Comparison of ENCODE assay signal across 8 cellular contexts in genomic region chr10:3330687-3331086, GRCh38.
DNase-seq lines count a peak whose midpoint lies in the region; ATAC-seq and TF ChIP-seq lines count a peak whose summit lies in the region.

No MANE protein-coding gene starts in this region.

- ATAC-seq in gastrocnemius medialis (peak; percentile 52 to 55), HG03520 (IDR thresholded peaks at IDR 0.05; ENCODE audit: unreplicated experiment) (no peak)

- WGBS in GM23248 (ENCODE audit: low coverage in 1 of 2, low lambda C conversion rate in 2 of 2, missing lambda C conversion rate in 2 of 2), 2 experiments: 44 to 46% methylated on average over 7 of the region's 7 CpGs

- no peaks in the 10 kb centered on the region for H3K79me2 ChIP-seq in GM23248 (ENCODE audit: insufficient read depth)

- H3F3A ChIP-seq in GM23248 (ENCODE audit: insufficient read depth): 0 out of 2 replicates have a peak, but pooled peaks cover 6% of the 10 kb centered on the region

- H3K9me2 ChIP-seq in GM23248 (ENCODE audit: insufficient read depth): no peaks in the 10 kb centered on the region

- no peaks in the 10 kb centered on the region for H3K27me3 ChIP-seq in GM23248 (replicated peaks; ENCODE audit: insufficient read depth)
- H3K27me3 ChIP-seq in gastrocnemius medialis: no peaks in the 10 kb centered on the region

- in situ Hi-C loops in GM23248 (cut with MboI) (no loop called here), gastrocnemius medialis (cut with MboI; ENCODE audit: low sequenced_read_pairs in 4 of 4) (no loop called here)

- CTCF ChIA-PET in RWPE1 (lab: Yijun Ruan, JAX): interaction anchor here (0.6 kb wide), 1 partner anchor 936 kb away, joined by 6 read pairs; no protein-coding TSS in a partner anchor
- CTCF ChIA-PET in activated naive CD4-positive, alpha-beta T cell treated with anti-CD3 and anti-CD28 coated beads, Interleukin-2, amount 10 ng/mL, durations not matched to agents 7 days and 5 days (lab: Charles Lee): no interaction called here

- no peak overlapping the region for H3K27ac Mint-ChIP-seq in activated naive CD4-positive, alpha-beta T cell treated with anti-CD3 and anti-CD28 coated beads, Interleukin-2, amount 10 ng/mL, durations not matched to agents 7 days and 5 days

- no peaks in the 10 kb centered on the region for H3K4me1 Mint-ChIP-seq in activated naive CD4-positive, alpha-beta T cell treated with anti-CD3 and anti-CD28 coated beads, Interleukin-2, amount 10 ng/mL, durations not matched to agents 7 days and 5 days

- peaks cover 12% of the 10 kb centered on the region for H3K27me3 Mint-ChIP-seq in activated naive CD4-positive, alpha-beta T cell treated with anti-CD3 and anti-CD28 coated beads, Interleukin-2, amount 10 ng/mL, durations not matched to agents 7 days and 5 days

- intact Hi-C loops in gastrocnemius medialis (cut with DNase I; ENCODE audit: low total_unique reads): no loop called here

- no peaks in the 10 kb centered on the region for H3K36me3 ChIP-seq in GM23248 (ENCODE audit: low read depth)
- no peaks in the 10 kb centered on the region for H3K36me3 ChIP-seq in gastrocnemius medialis

- H3K4me2 ChIP-seq in GM23248 (ENCODE audit: unreplicated experiment): peak overlapping the region; percentile 50

- no peak overlapping the region for H2AFZ ChIP-seq in GM23248

- H3K4me1 ChIP-seq in GM23248 (ENCODE audit: insufficient read depth) (peaks cover 10% of the 10 kb centered on the region; the same call in 1 of the 2 replicates), gastrocnemius medialis (no peaks in the 10 kb centered on the region)

- no peaks in the 10 kb centered on the region for H3K36me3 Mint-ChIP-seq in activated naive CD4-positive, alpha-beta T cell treated with anti-CD3 and anti-CD28 coated beads, Interleukin-2, amount 10 ng/mL, durations not matched to agents 7 days and 5 days

- no peak overlapping the region for H3K4me3 Mint-ChIP-seq in activated naive CD4-positive, alpha-beta T cell treated with anti-CD3 and anti-CD28 coated beads, Interleukin-2, amount 10 ng/mL, durations not matched to agents 7 days and 5 days

- POLR2A ChIA-PET in RWPE1 (lab: Yijun Ruan, JAX; ENCODE audit: low non-redundant PET): no interaction called here

- TF ChIP-seq POLR2A in gastrocnemius medialis (IDR thresholded peaks at IDR 0.05): no peak

- H3K4me3 ChIP-seq in GM23248: no peak overlapping the region
- no peak overlapping the region for H3K4me3 ChIP-seq in fibroblast of pulmonary artery (replicated peaks; ENCODE audit: low read depth, low read length)
- no peak overlapping the region for H3K4me3 ChIP-seq in gastrocnemius medialis

- no peaks in the 10 kb centered on the region for H4K20me1 ChIP-seq in GM23248 (ENCODE audit: insufficient read depth)

- H3K9me3 Mint-ChIP-seq in activated naive CD4-positive, alpha-beta T cell treated with anti-CD3 and anti-CD28 coated beads, Interleukin-2, amount 10 ng/mL, durations not matched to agents 7 days and 5 days: no peaks in the 10 kb centered on the region

- DNase-seq in GM23248 (peak; percentile 88), RWPE1 (ENCODE audit: low spot score) (peak; percentile 58), fibroblast of pulmonary artery (ENCODE audit: low read depth) (peak; percentile 35), gastrocnemius medialis (peak in 1 of 2 donors; percentile 33), GM19238 (ENCODE audit: insufficient read length, low spot score) (no peak), pons (ENCODE audit: low spot score) (no peak)
- no peak for DNase-seq in activated naive CD4-positive, alpha-beta T cell treated with anti-CD3 and anti-CD28 coated beads, Interleukin-2, amount 10 ng/mL, durations not matched to agents 7 days and 5 days

- H3K9ac ChIP-seq in GM23248: no peak overlapping the region

- H3K9me3 ChIP-seq in GM23248 (ENCODE audit: low read depth) (no peaks in the 10 kb centered on the region), gastrocnemius medialis (no peaks in the 10 kb centered on the region)

- H3K27ac ChIP-seq in GM23248 (no peak overlapping the region), RWPE1 (peak overlapping the region; percentile 63), gastrocnemius medialis (no peak overlapping the region)

- TF ChIP-seq CTCF in RWPE1 (conservative IDR thresholded peaks at IDR 0.05; ENCODE audit: low read depth): no peak
- TF ChIP-seq CTCF in fibroblast of pulmonary artery (IDR thresholded peaks at IDR 0.05; ENCODE audit: low read length, missing control alignments): no peak
- TF ChIP-seq CTCF in gastrocnemius medialis (IDR thresholded peaks at IDR 0.05 in 4 of 5, conservative IDR thresholded peaks at IDR 0.05 in 1 of 5): no peak

Comparison
In these comparisons a context has a peak if more than half of its experiments do, and no peak if none do; other contexts are left out.
1. DNase-seq: peak in GM23248 (single experiment), RWPE1 (single experiment) and fibroblast of pulmonary artery (single experiment); none in activated naive CD4-positive, alpha-beta T cell treated with anti-CD3 and anti-CD28 coated beads, Interleukin-2, amount 10 ng/mL, durations not matched to agents 7 days and 5 days (single experiment), GM19238 (single experiment) and pons (single experiment).